Comparison of ENCODE assay signal across 8 cellular contexts in genomic region chrX:1591102-1591862, GRCh38. TPM values are rescaled to one million over a fixed set of nuclear protein-coding genes. Genes with fewer than 3 reads are reported as not detected.
DNase-seq lines count a peak whose midpoint lies in the region; ATAC-seq and TF ChIP-seq lines count a peak whose summit lies in the region.

AKAP17A (plus strand) TSS chrX:1591604; CDS start chrX:1593463, 1,859 bp downstream.

- ATAC-seq in DND-41 (ENCODE audit: insufficient read depth, low read depth) = peak; percentile 87
- peak; percentile 81 for ATAC-seq in GM23338
- ATAC-seq in naive B cell (ENCODE audit: low read depth in 2 of 2) = peak; percentile 89 to 92
- peak; percentile 93 for ATAC-seq in stimulated activated effector memory CD8-positive, alpha-beta T cell treated with anti-CD3 and anti-CD28 coated beads, Interleukin-12 subunit alpha, Interleukin-12 subunit beta, amount 100 ng/mL, for 72 hours

- H3K36me3 ChIP-seq in DND-41 (ENCODE audit: insufficient read depth, low read length) (peaks cover 35% of the 10 kb centered on the region), GM23338 (ENCODE audit: insufficient read depth) (no peaks in the 10 kb centered on the region; the same call in 1 of the 2 replicates), fibroblast of lung (ENCODE audit: control insufficient read depth, insufficient read depth, low read length) (peaks cover 17% of the 10 kb centered on the region)

- H4K20me1 ChIP-seq in DND-41 (ENCODE audit: insufficient read depth, low read length) = peaks cover 42% of the 10 kb centered on the region
- H4K20me1 ChIP-seq in GM23338 (replicated peaks; ENCODE audit: insufficient read depth) = no peaks in the 10 kb centered on the region; the same call in 1 of the 2 replicates
- H4K20me1 ChIP-seq in fibroblast of lung (ENCODE audit: control insufficient read depth, extremely low read depth, insufficient read depth, low read length) = no peaks in the 10 kb centered on the region

- peaks cover 11% of the 10 kb centered on the region for H3K27me3 Mint-ChIP-seq in GM23338 (ENCODE audit: insufficient read depth, low read depth, poor library complexity)
- H3K27me3 Mint-ChIP-seq in activated T-helper 1 cell treated with anti-CD3 and anti-CD28 coated beads, Interleukin-12 subunit alpha, Interleukin-12 subunit beta, Interleukin-2, Interleukin-4 antibody, amounts not matched to agents 30 ng/mL and 10 ng/mL and 1 ng/mL, durations not matched to agents 14 hours and 24 hours and 36 hours (ENCODE audit: insufficient read depth) = no peaks in the 10 kb centered on the region
- H3K27me3 Mint-ChIP-seq in naive B cell = no peaks in the 10 kb centered on the region

- peaks cover 27% of the 10 kb centered on the region for H3K4me1 ChIP-seq in DND-41 (ENCODE audit: insufficient read depth, low read length)
- peaks cover 12% of the 10 kb centered on the region for H3K4me1 ChIP-seq in GM23338 (ENCODE audit: insufficient read depth)
- H3K4me1 ChIP-seq in fibroblast of lung (ENCODE audit: control insufficient read depth, extremely low read depth, insufficient read depth, low read length) = no peaks in the 10 kb centered on the region

- H3K4me1 Mint-ChIP-seq in GM23338 (peaks cover 3% of the 10 kb centered on the region; the same call in 1 of the 3 replicates), naive B cell (peaks cover 29 to 47% (median 36%) of the 10 kb centered on the region in 3 donors)
- peaks cover 10% of the 10 kb centered on the region for H3K4me1 Mint-ChIP-seq in activated T-helper 1 cell treated with anti-CD3 and anti-CD28 coated beads, Interleukin-12 subunit alpha, Interleukin-12 subunit beta, Interleukin-2, Interleukin-4 antibody, amounts not matched to agents 30 ng/mL and 10 ng/mL and 1 ng/mL, durations not matched to agents 14 hours and 24 hours and 36 hours (ENCODE audit: low read depth)
- peaks cover 32% of the 10 kb centered on the region for H3K4me1 Mint-ChIP-seq in stimulated activated effector memory CD8-positive, alpha-beta T cell treated with anti-CD3 and anti-CD28 coated beads, Interleukin-12 subunit alpha, Interleukin-12 subunit beta, amount 100 ng/mL, for 72 hours

- peaks cover 9% of the 10 kb centered on the region for H3F3A ChIP-seq in GM23338 (replicated peaks; ENCODE audit: low read depth)

- H3K79me2 ChIP-seq in DND-41 (ENCODE audit: insufficient read depth, low read length) (peaks cover 49% of the 10 kb centered on the region), GM23338 (replicated peaks; ENCODE audit: insufficient read depth) (peaks cover 45% of the 10 kb centered on the region), fibroblast of lung (ENCODE audit: control insufficient read depth, insufficient read depth, low read length) (peaks cover 38% of the 10 kb centered on the region)

- DNase-seq in DND-41 = peak; percentile 99
- peak; percentile 96 for DNase-seq in GM23338 (ENCODE audit: low spot score)
- DNase-seq in LHCN-M2 (ENCODE audit: low read depth) = peak; percentile 91
- peak; percentile 85 for DNase-seq in RPMI7951 (ENCODE audit: low read depth)
- peak; percentile 99 for DNase-seq in activated T-helper 1 cell treated with anti-CD3 and anti-CD28 coated beads, Interleukin-12 subunit alpha, Interleukin-12 subunit beta, Interleukin-2, Interleukin-4 antibody, amounts not matched to agents 30 ng/mL and 10 ng/mL and 1 ng/mL, durations not matched to agents 14 hours and 24 hours and 36 hours (ENCODE audit: low spot score)
- peak; percentile 88 to 92 for DNase-seq in fibroblast of lung (ENCODE audit: low read depth in 2 of 2)
- DNase-seq in naive B cell = peak; percentile 99
- peak; percentile 100 for DNase-seq in stimulated activated effector memory CD8-positive, alpha-beta T cell treated with anti-CD3 and anti-CD28 coated beads, Interleukin-12 subunit alpha, Interleukin-12 subunit beta, amount 100 ng/mL, for 72 hours (ENCODE audit: low spot score in 2 of 2)

- H3K36me3 Mint-ChIP-seq in GM23338 (ENCODE audit: low read depth) = peaks cover 30% of the 10 kb centered on the region
- H3K36me3 Mint-ChIP-seq in activated T-helper 1 cell treated with anti-CD3 and anti-CD28 coated beads, Interleukin-12 subunit alpha, Interleukin-12 subunit beta, Interleukin-2, Interleukin-4 antibody, amounts not matched to agents 30 ng/mL and 10 ng/mL and 1 ng/mL, durations not matched to agents 14 hours and 24 hours and 36 hours (ENCODE audit: low read depth) = peaks cover 25% of the 10 kb centered on the region
- H3K36me3 Mint-ChIP-seq in naive B cell = peaks cover 0 to 7% of the 10 kb centered on the region in 2 donors
- peaks cover 53% of the 10 kb centered on the region for H3K36me3 Mint-ChIP-seq in stimulated activated effector memory CD8-positive, alpha-beta T cell treated with anti-CD3 and anti-CD28 coated beads, Interleukin-12 subunit alpha, Interleukin-12 subunit beta, amount 100 ng/mL, for 72 hours

- TF ChIP-seq CTCF in DND-41 (IDR thresholded peaks at IDR 0.05; ENCODE audit: borderline replicate concordance, extremely low read depth, low read length, poor library complexity, severe bottlenecking) = peak; percentile 31
- no peak for TF ChIP-seq CTCF in GM23338 (conservative IDR thresholded peaks at IDR 0.05; ENCODE audit: low read depth in 2 of 2)
- no peak for TF ChIP-seq CTCF in fibroblast of lung (conservative IDR thresholded peaks at IDR 0.05 in 1 of 2, IDR thresholded peaks at IDR 0.05 in 1 of 2; ENCODE audit: low read depth in 1 of 2, low read length in 2 of 2)

- H2AFZ ChIP-seq in DND-41 (ENCODE audit: low read depth, low read length) (peak within 1 kb of the TSS; percentile 69), GM23338 (no peak within 1 kb of the TSS), fibroblast of lung (ENCODE audit: low read length) (no peak within 1 kb of the TSS)

- H3K9me3 Mint-ChIP-seq in GM23338 = peaks cover 52% of the 10 kb centered on the region
- H3K9me3 Mint-ChIP-seq in activated T-helper 1 cell treated with anti-CD3 and anti-CD28 coated beads, Interleukin-12 subunit alpha, Interleukin-12 subunit beta, Interleukin-2, Interleukin-4 antibody, amounts not matched to agents 30 ng/mL and 10 ng/mL and 1 ng/mL, durations not matched to agents 14 hours and 24 hours and 36 hours = no peaks in the 10 kb centered on the region
- no peaks in the 10 kb centered on the region for H3K9me3 Mint-ChIP-seq in naive B cell
- H3K9me3 Mint-ChIP-seq in stimulated activated effector memory CD8-positive, alpha-beta T cell treated with anti-CD3 and anti-CD28 coated beads, Interleukin-12 subunit alpha, Interleukin-12 subunit beta, amount 100 ng/mL, for 72 hours = no peaks in the 10 kb centered on the region

- H3K9me3 ChIP-seq in DND-41 (ENCODE audit: insufficient read depth, low read length, severe bottlenecking) = no peaks in the 10 kb centered on the region
- H3K9me3 ChIP-seq in fibroblast of lung (ENCODE audit: control insufficient read depth, insufficient read depth, low read depth, low read length) = no peaks in the 10 kb centered on the region

- H3K27me3 ChIP-seq in DND-41 (ENCODE audit: insufficient read depth, low read length, poor library complexity) = no peaks in the 10 kb centered on the region
- no peaks in the 10 kb centered on the region for H3K27me3 ChIP-seq in GM23338 (ENCODE audit: insufficient read depth)
- H3K27me3 ChIP-seq in fibroblast of lung (ENCODE audit: control insufficient read depth, insufficient read depth, low read length) = no peaks in the 10 kb centered on the region

- H3K27ac Mint-ChIP-seq in GM23338 (peak within 1 kb of the TSS; percentile 88), naive B cell (peak within 1 kb of the TSS; percentile 92 to 98 (median 96))
- peak within 1 kb of the TSS; percentile 93 for H3K27ac Mint-ChIP-seq in activated T-helper 1 cell treated with anti-CD3 and anti-CD28 coated beads, Interleukin-12 subunit alpha, Interleukin-12 subunit beta, Interleukin-2, Interleukin-4 antibody, amounts not matched to agents 30 ng/mL and 10 ng/mL and 1 ng/mL, durations not matched to agents 14 hours and 24 hours and 36 hours
- H3K27ac Mint-ChIP-seq in stimulated activated effector memory CD8-positive, alpha-beta T cell treated with anti-CD3 and anti-CD28 coated beads, Interleukin-12 subunit alpha, Interleukin-12 subunit beta, amount 100 ng/mL, for 72 hours = peak within 1 kb of the TSS; percentile 93

- intact Hi-C loops in activated T-helper 1 cell treated with anti-CD3 and anti-CD28 coated beads, Interleukin-12 subunit alpha, Interleukin-12 subunit beta, Interleukin-2, Interleukin-4 antibody, amounts not matched to agents 30 ng/mL and 10 ng/mL and 1 ng/mL, durations not matched to agents 14 hours and 24 hours and 36 hours (cut with micrococcal nuclease) = loop anchor here (1.0 to 5.0 kb wide), 7 partner anchors 10 to 1016 kb away; partner anchors contain the start of genes P2RY8 and SLC25A6

- H3K9me2 ChIP-seq in GM23338 (ENCODE audit: insufficient read depth) = no peaks in the 10 kb centered on the region

- H3K9ac ChIP-seq in DND-41 (ENCODE audit: low read depth, low read length) = peak within 1 kb of the TSS; percentile 68
- H3K9ac ChIP-seq in fibroblast of lung (ENCODE audit: insufficient read depth, low read length) = peak within 1 kb of the TSS; percentile 83

- H3K4me2 ChIP-seq in DND-41 (ENCODE audit: insufficient read depth, low read length) (peak within 1 kb of the TSS; percentile 91), GM23338 (peak within 1 kb of the TSS; percentile 92), fibroblast of lung (ENCODE audit: extremely low read depth, insufficient read depth, low read length) (peak within 1 kb of the TSS; percentile 94)

- H3K27ac ChIP-seq in DND-41 (ENCODE audit: low read length) = peak within 1 kb of the TSS; percentile 69
- H3K27ac ChIP-seq in GM23338 (ENCODE audit: low read depth) = 0 out of 2 replicates have a peak within 1 kb of the TSS, but pooled peaks have one; percentile 81
- H3K27ac ChIP-seq in fibroblast of lung (ENCODE audit: insufficient read depth, low read length) = peak within 1 kb of the TSS; percentile 80

- H3K4me3 Mint-ChIP-seq in GM23338 (peak within 1 kb of the TSS; percentile 84), naive B cell (peak within 1 kb of the TSS; percentile 89 to 99 (median 94))
- peak within 1 kb of the TSS; percentile 95 for H3K4me3 Mint-ChIP-seq in activated T-helper 1 cell treated with anti-CD3 and anti-CD28 coated beads, Interleukin-12 subunit alpha, Interleukin-12 subunit beta, Interleukin-2, Interleukin-4 antibody, amounts not matched to agents 30 ng/mL and 10 ng/mL and 1 ng/mL, durations not matched to agents 14 hours and 24 hours and 36 hours
- peak within 1 kb of the TSS; percentile 85 for H3K4me3 Mint-ChIP-seq in stimulated activated effector memory CD8-positive, alpha-beta T cell treated with anti-CD3 and anti-CD28 coated beads, Interleukin-12 subunit alpha, Interleukin-12 subunit beta, amount 100 ng/mL, for 72 hours

- peak within 1 kb of the TSS; percentile 48 to 91; a peak in 3 of 4 replicates for H3K4me3 ChIP-seq in DND-41 (ENCODE audit: low read depth in 1 of 2, low read length in 2 of 2)
- H3K4me3 ChIP-seq in GM23338 = peak within 1 kb of the TSS; percentile 81
- H3K4me3 ChIP-seq in fibroblast of lung (replicated peaks in 1 of 4; ENCODE audit: control extremely low read depth in 1 of 4, insufficient read depth in 1 of 4, low read depth in 3 of 4, low read length in 4 of 4) = peak within 1 kb of the TSS; percentile 75 to 85 (median 79)

RNA-seq across cellular contexts. Expression of gene AKAP17A, which starts in this region (rescaled TPM):
- total RNA-seq in GM23338 (2014; rRNA removed; shearing (Covaris generic)) = 50.6 and 64.3 TPM in 2 replicates
- polyA plus RNA-seq in GM23338 (2016; fragmentation: Nextera tagmentation; extraction: Ambion mirVana) (23.9 and 27.6 TPM in 2 replicates), fibroblast of lung (9.1 and 9.3 TPM in 2 replicates), naive B cell (ENCODE audit: low read depth in 6 of 6) (10 to 100 TPM; 14.2 to 69.9 (median 21.2) TPM)
- total RNA-seq in LHCN-M2 (2014; rRNA removed) (29.3 and 31.5 TPM in 2 replicates), fibroblast of lung (17.8 and 18.0 TPM in 2 replicates)
- polyA plus RNA-seq in LHCN-M2 (2012) = 13.1 TPM
- total RNA-seq in RPMI7951 (2014; rRNA removed; shearing (Covaris generic)) = 8.7 and 10.9 TPM in 2 replicates
- 63.9 and 66.1 TPM in 2 replicates for total RNA-seq in activated T-helper 1 cell treated with anti-CD3 and anti-CD28 coated beads, Interleukin-12 subunit alpha, Interleukin-12 subunit beta, Interleukin-2, Interleukin-4 antibody, amounts not matched to agents 30 ng/mL and 10 ng/mL and 1 ng/mL, durations not matched to agents 14 hours and 24 hours and 36 hours
- 15.0 and 16.9 TPM in 2 replicates for polyA plus RNA-seq in fibroblast of lung (2012)
- 12.0 and 13.9 TPM in 2 replicates for polyA minus RNA-seq in fibroblast of lung (ENCODE audit: low replicate concordance)

Comparison
In these comparisons a context has a peak if more than half of its experiments do, and no peak if none do; other contexts are left out.
1. Peak in every context shown above with its lines: DNase-seq, ATAC-seq, H3K4me3 ChIP-seq and H3K27ac ChIP-seq.